ENCODE assay signal across 27 cellular contexts in the genomic region with DNA sequence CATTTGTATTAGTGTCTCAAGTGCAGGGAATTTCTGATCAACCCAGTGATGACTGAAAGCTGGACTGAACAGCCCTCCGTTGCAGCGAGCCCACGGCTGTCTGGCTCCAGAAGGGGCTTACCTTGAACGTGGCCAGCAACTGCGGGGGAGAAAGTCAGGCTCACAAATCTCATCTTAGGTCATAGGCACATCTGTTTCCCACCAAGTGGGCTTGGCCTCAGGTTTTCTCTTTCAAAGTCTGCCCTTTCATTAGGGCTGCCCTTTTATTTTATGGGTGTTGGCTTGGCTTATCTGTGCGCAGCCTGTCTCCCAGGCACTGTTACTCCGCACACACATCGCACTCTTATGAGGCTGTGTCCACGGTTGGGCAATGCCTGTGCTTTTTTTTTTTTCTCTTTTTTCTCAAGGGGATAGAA.
DNase-seq lines count a peak whose midpoint lies in the region; ATAC-seq and TF ChIP-seq lines count a peak whose summit lies in the region.
"Had no signal": no experiment of that assay in that cellular context is flagged by ENCODE, and none has a peak within 500 bp of the region (broad histone marks: within the 10 kb centered on the region; RNA-seq: fewer than 3 reads in every experiment).

No MANE protein-coding gene starts in this region.

- no peaks in the 10 kb centered on the region for H3K9me3 Mint-ChIP-seq in endothelial cell (ENCODE audit: unreplicated experiment)
- H3K9me3 Mint-ChIP-seq: HFFc6; T-helper 2 cell treated with Interferon-gamma antibody and Interleukin-4, amounts not matched to agents 5 μg/mL and 100 μg/mL, for 36 hours had no signal

- ATAC-seq in left lung (peak; percentile 16), HG03095 (IDR thresholded peaks at IDR 0.05; ENCODE audit: unreplicated experiment) (no peak)
- ATAC-seq: SK-N-SH treated with all-trans-retinoic acid at 6 μM for 48 hours; stimulated activated naive B cell treated with anti-CD40 and anti-IgM and Interleukin-4, amounts not matched to agents 10 μg/mL and 1 μg/mL and 100 μg/mL, for 72 hours had no signal

- intact Hi-C loops in left lung (cut with DNase I), result no loop called here

- WGBS in suprapubic skin, result 55% methylated on average over 9 of the region's 9 CpGs

- TF ChIP-seq EP300 in suprapubic skin (IDR thresholded peaks at IDR 0.05), result no peak

- no peak overlapping the region for H3K4me3 Mint-ChIP-seq in endothelial cell (ENCODE audit: unreplicated experiment)
- H3K4me3 Mint-ChIP-seq: HFFc6; stimulated activated naive B cell treated with anti-CD40 and anti-IgM and Interleukin-4, amounts not matched to agents 10 μg/mL and 1 μg/mL and 100 μg/mL, for 72 hours; T-helper 2 cell treated with Interferon-gamma antibody and Interleukin-4, amounts not matched to agents 5 μg/mL and 100 μg/mL, for 36 hours had no signal

- H3K4me1 ChIP-seq in left lung, result no peaks in the 10 kb centered on the region
- H3K4me1 ChIP-seq in suprapubic skin, result peaks cover 30% of the 10 kb centered on the region
- H3K4me1 ChIP-seq: prostate gland had no signal

- H3K9me3 ChIP-seq in left lung (no peaks in the 10 kb centered on the region), suprapubic skin (no peaks in the 10 kb centered on the region)
- H3K9me3 ChIP-seq: BLaER1, Caco-2, prostate gland had no signal

- no peak overlapping the region for H3K27ac Mint-ChIP-seq in endothelial cell (ENCODE audit: unreplicated experiment)
- H3K27ac Mint-ChIP-seq: HFFc6; stimulated activated naive B cell treated with anti-CD40 and anti-IgM and Interleukin-4, amounts not matched to agents 10 μg/mL and 1 μg/mL and 100 μg/mL, for 72 hours; T-helper 2 cell treated with Interferon-gamma antibody and Interleukin-4, amounts not matched to agents 5 μg/mL and 100 μg/mL, for 36 hours had no signal

- no peaks in the 10 kb centered on the region for H3K27me3 ChIP-seq in left lung
- no peaks in the 10 kb centered on the region for H3K27me3 ChIP-seq in suprapubic skin
- H3K27me3 ChIP-seq: BLaER1 had no signal

- H3K27ac ChIP-seq in left lung, result no peak overlapping the region
- H3K27ac ChIP-seq in suprapubic skin, result peak overlapping the region; percentile 59
- H3K27ac ChIP-seq: BLaER1, GM23248, KMS-11, RWPE1 had no signal

- H3K36me3 ChIP-seq in left lung (no peaks in the 10 kb centered on the region), suprapubic skin (no peaks in the 10 kb centered on the region)
- H3K36me3 ChIP-seq: BLaER1, prostate gland had no signal

- DNase-seq in NCI-H82 treated with DMSO at 0.1 percent for 48 hours (lab: John Stamatoyannopoulos, UW; ENCODE audit: unreplicated experiment), result peak; percentile 1
- DNase-seq in fibroblast of pulmonary artery (ENCODE audit: low read depth), result peak; percentile 49
- DNase-seq in left lung, result no peak
- DNase-seq in suprapubic skin (ENCODE audit: low spot score in 2 of 2), result no peak
- no peak for DNase-seq in endothelial cell (ENCODE audit: low spot score)
- DNase-seq in DMS153 treated with DMSO at 0.1 percent for 48 hours (lab: John Stamatoyannopoulos, UW; ENCODE audit: unreplicated experiment), result no peak
- no peak for DNase-seq in A172 (ENCODE audit: low spot score)
- DNase-seq: activated CD4-positive, alpha-beta T cell treated with anti-CD3 and anti-CD28 coated beads, Interleukin-2, amount 50 U/mL, for 4 hours; activated effector memory CD4-positive, alpha-beta T cell treated with Interleukin-2 at 50 U/mL for 16 hours; GM23248; HFFc6; MV-4-11; NCI-H1694; NCI-H2171; NCI-H526; small intestine; stimulated activated CD4-positive, alpha-beta T cell treated with anti-CD3 and anti-CD28 coated beads, Interleukin-2, amount 100 ng/mL, for 48 hours; stimulated activated naive B cell treated with anti-CD40 and anti-IgM and Interleukin-4, amounts not matched to agents 10 μg/mL and 1 μg/mL and 100 μg/mL, for 72 hours; trophoblast cell had no signal

- no peak for TF ChIP-seq CTCF in fibroblast of pulmonary artery (IDR thresholded peaks at IDR 0.05; ENCODE audit: low read length, missing control alignments)
- TF ChIP-seq CTCF in left lung (IDR thresholded peaks at IDR 0.05), result no peak
- no peak for TF ChIP-seq CTCF in suprapubic skin (IDR thresholded peaks at IDR 0.05)
- no peak for TF ChIP-seq CTCF in endothelial cell (IDR thresholded peaks at IDR 0.05; ENCODE audit: unreplicated experiment)

- peak in 1 of 2 donors; percentile 22 for TF ChIP-seq POLR2A in suprapubic skin (IDR thresholded peaks at IDR 0.05)

- H3K36me3 Mint-ChIP-seq in endothelial cell (ENCODE audit: low read depth, unreplicated experiment), result no peaks in the 10 kb centered on the region
- H3K36me3 Mint-ChIP-seq: stimulated activated naive B cell treated with anti-CD40 and anti-IgM and Interleukin-4, amounts not matched to agents 10 μg/mL and 1 μg/mL and 100 μg/mL, for 72 hours had no signal

- H3K4me3 ChIP-seq in fibroblast of pulmonary artery (replicated peaks; ENCODE audit: low read depth, low read length) (no peak overlapping the region), left lung (no peak overlapping the region), suprapubic skin (no peak overlapping the region)
- H3K4me3 ChIP-seq: BLaER1, GM23248, prostate gland had no signal

- H3K27me3 Mint-ChIP-seq in endothelial cell (ENCODE audit: unreplicated experiment), result peaks cover 2% of the 10 kb centered on the region

- no peaks in the 10 kb centered on the region for H3K4me1 Mint-ChIP-seq in endothelial cell (ENCODE audit: unreplicated experiment)

Comparison
In these comparisons a context has a peak if more than half of its experiments do, and no peak if none do; other contexts are left out.
1. DNase-seq: peak in NCI-H82 treated with DMSO at 0.1 percent for 48 hours (single experiment) and fibroblast of pulmonary artery (single experiment); none in left lung (0 of 2), suprapubic skin (0 of 2), endothelial cell (single experiment), DMS153 treated with DMSO at 0.1 percent for 48 hours (single experiment) and A172 (single experiment).